12 cellular contexts compared by ENCODE assay signal in genomic region chr7:66039094-66039493, GRCh38.
"Had no signal": no experiment of that assay in that cellular context is flagged by ENCODE, and none has a peak within 500 bp of the region (broad histone marks: within the 10 kb centered on the region; RNA-seq: fewer than 3 reads in every experiment).

No MANE protein-coding gene starts in this region.

- H3K36me3 ChIP-seq: ascending aorta, neural progenitor cell, thoracic aorta had no signal

- H3K9me3 ChIP-seq: ascending aorta, thoracic aorta had no signal

- H3K9me3 Mint-ChIP-seq: activated B cell treated with CpG ODN at 0.5 μM for 24 hours; dendritic cell treated with granulocyte-macrophage colony-stimulating factor and Interleukin-4, amounts not matched to agents 40 ng/mL and 50 ng/mL, for 4 days; neural progenitor cell; T-helper 2 cell treated with Interferon-gamma antibody and Interleukin-4, amounts not matched to agents 5 μg/mL and 100 μg/mL, for 36 hours had no signal

- H3K4me3 ChIP-seq: ascending aorta, lung, neural progenitor cell, thoracic aorta had no signal

- H3K4me1 ChIP-seq: ascending aorta, neural progenitor cell had no signal

- DNase-seq: activated B cell treated with CpG ODN at 0.5 μM for 24 hours; activated CD4-positive, alpha-beta T cell treated with anti-CD3 and anti-CD28 coated beads for 48 hours; effector memory CD4-positive, alpha-beta T cell; kidney glomerular epithelial cell; midbrain; stimulated activated CD4-positive, alpha-beta T cell treated with anti-CD3 and anti-CD28 coated beads, Interleukin-1b, Interleukin-23, amount 100 ng/mL, for 48 hours had no signal

- H3K36me3 Mint-ChIP-seq: neural progenitor cell had no signal

- H3K4me3 Mint-ChIP-seq: activated B cell treated with CpG ODN at 0.5 μM for 24 hours; dendritic cell treated with granulocyte-macrophage colony-stimulating factor and Interleukin-4, amounts not matched to agents 40 ng/mL and 50 ng/mL, for 4 days; neural progenitor cell; T-helper 2 cell treated with Interferon-gamma antibody and Interleukin-4, amounts not matched to agents 5 μg/mL and 100 μg/mL, for 36 hours had no signal

- H3K27me3 ChIP-seq: ascending aorta had no signal

- H3K27ac ChIP-seq: ascending aorta, neural progenitor cell, thoracic aorta had no signal

- H3K27ac Mint-ChIP-seq: activated B cell treated with CpG ODN at 0.5 μM for 24 hours; dendritic cell treated with granulocyte-macrophage colony-stimulating factor and Interleukin-4, amounts not matched to agents 40 ng/mL and 50 ng/mL, for 4 days; neural progenitor cell; T-helper 2 cell treated with Interferon-gamma antibody and Interleukin-4, amounts not matched to agents 5 μg/mL and 100 μg/mL, for 36 hours had no signal

- H3K9ac ChIP-seq: neural progenitor cell had no signal
